ENCODE assay signal across 22 cellular contexts in genomic region chr15:76328962-76329361, GRCh38. TPM values are rescaled to one million over a fixed set of nuclear protein-coding genes. Genes with fewer than 3 reads are reported as not detected.
DNase-seq lines count a peak whose midpoint lies in the region; ATAC-seq and TF ChIP-seq lines count a peak whose summit lies in the region.
"Had no signal": no experiment of that assay in that cellular context is flagged by ENCODE, and none has a peak within 500 bp of the region (broad histone marks: within the 10 kb centered on the region; RNA-seq: fewer than 3 reads in every experiment).

No MANE protein-coding gene starts in this region.

- H4K5ac ChIP-seq in IMR-90 (ENCODE audit: low read depth, low read length) = no peak overlapping the region

- no peak overlapping the region for H3K4ac ChIP-seq in IMR-90 (ENCODE audit: low read depth, low read length)

- no peaks in the 10 kb centered on the region for H3K9me3 ChIP-seq in IMR-90 (ENCODE audit: control insufficient read depth, insufficient read depth, low read length)
- H3K9me3 ChIP-seq: prostate gland, thoracic aorta had no signal

- H3K56ac ChIP-seq in IMR-90 (ENCODE audit: extremely low read depth, insufficient read depth, low read length) = no peak overlapping the region

- TF ChIP-seq CTCF in IMR-90 (conservative IDR thresholded peaks at IDR 0.05; ENCODE audit: low read depth, low read length) (no peak), foreskin fibroblast (IDR thresholded peaks at IDR 0.05; ENCODE audit: low read depth, low read length) (no peak)

- H2AK9ac ChIP-seq in IMR-90 (replicated peaks; ENCODE audit: low read depth, low read length, poor library complexity) = no peak overlapping the region

- H3K9ac ChIP-seq in IMR-90 (ENCODE audit: low read depth, low read length) = no peak overlapping the region

- CTCF ChIA-PET in IMR-90 (lab: Yijun Ruan, JAX) = no interaction called here

- H3K36me3 Mint-ChIP-seq in activated naive CD4-positive, alpha-beta T cell treated with anti-CD3 and anti-CD28 coated beads, Interleukin-2, amount 50 U/mL, for 72 hours = no peaks in the 10 kb centered on the region
- H3K36me3 Mint-ChIP-seq: activated CD8-positive, alpha-beta memory T cell treated with anti-CD3 and anti-CD28 coated beads, Interleukin-2, amount 10 ng/mL, durations not matched to agents 7 days and 5 days; CD4-positive, CD25-positive, alpha-beta regulatory T cell; stimulated activated memory B cell treated with anti-CD40 and anti-IgM and Interleukin-4, amounts not matched to agents 10 μg/mL and 1 μg/mL and 100 μg/mL, for 72 hours had no signal

- no peak overlapping the region for H2BK20ac ChIP-seq in IMR-90 (ENCODE audit: low read depth, low read length)

- no peaks in the 10 kb centered on the region for H3K79me1 ChIP-seq in IMR-90 (ENCODE audit: low read depth in 1 of 2, low read length in 2 of 2)

- dilution Hi-C loops in IMR-90 (cut with HindIII; ENCODE audit: low sequenced_read_pairs, unreplicated experiment) = no loop called here

- no peak overlapping the region for H3K4me2 ChIP-seq in IMR-90 (ENCODE audit: low read depth, low read length)

- H3K27ac ChIP-seq in IMR-90 (ENCODE audit: insufficient read depth, low read length) = no peak overlapping the region
- H3K27ac ChIP-seq: prostate gland, thoracic aorta had no signal

- no peak overlapping the region for H3K27ac Mint-ChIP-seq in activated naive CD4-positive, alpha-beta T cell treated with anti-CD3 and anti-CD28 coated beads, Interleukin-2, amount 50 U/mL, for 72 hours
- H3K27ac Mint-ChIP-seq: activated CD4-positive, alpha-beta T cell treated with anti-CD3 and anti-CD28 coated beads, Interleukin-2, amount 10 ng/mL, durations not matched to agents 24 days and 14 days; activated CD8-positive, alpha-beta memory T cell treated with anti-CD3 and anti-CD28 coated beads, Interleukin-2, amount 10 ng/mL, durations not matched to agents 7 days and 5 days; CD4-positive, CD25-positive, alpha-beta regulatory T cell; stimulated activated memory B cell treated with anti-CD40 and anti-IgM and Interleukin-4, amounts not matched to agents 10 μg/mL and 1 μg/mL and 100 μg/mL, for 72 hours had no signal

- POLR2A ChIA-PET in IMR-90 (lab: Charles Lee; ENCODE audit: unreplicated experiment) = no interaction called here

- H4K8ac ChIP-seq in IMR-90 (ENCODE audit: low read depth in 2 of 2, low read length in 2 of 2) = no peak overlapping the region

- no peak for TF ChIP-seq RAD21 in IMR-90 (IDR thresholded peaks at IDR 0.05; ENCODE audit: low read length)

- H3K23ac ChIP-seq in IMR-90 (ENCODE audit: low read depth, low read length) = no peak overlapping the region

- H4K20me1 ChIP-seq in IMR-90 (ENCODE audit: insufficient read depth, low read length) = no peaks in the 10 kb centered on the region

- H2AK5ac ChIP-seq in IMR-90 (ENCODE audit: low read depth, low read length) = no peak overlapping the region

- peak; percentile 18 for DNase-seq in COLO829 (ENCODE audit: low spot score)
- DNase-seq in IMR-90 = peak; percentile 86
- DNase-seq in SW480 (ENCODE audit: low spot score) = peak; percentile 36
- peak; percentile 47 to 75 for DNase-seq in foreskin fibroblast
- DNase-seq in activated naive CD4-positive, alpha-beta T cell treated with anti-CD3 and anti-CD28 coated beads, Interleukin-2, amount 50 U/mL, for 72 hours (ENCODE audit: low spot score in 2 of 2) = no peak
- no peak for DNase-seq in NCI-H1930 (lab: John Stamatoyannopoulos, UW)
- DNase-seq: activated CD4-positive, alpha-beta T cell treated with anti-CD3 and anti-CD28 coated beads, Interleukin-2, amount 10 ng/mL, durations not matched to agents 24 days and 14 days; activated CD8-positive, alpha-beta memory T cell treated with anti-CD3 and anti-CD28 coated beads, Interleukin-2, amount 10 ng/mL, durations not matched to agents 7 days and 5 days; activated naive CD4-positive, alpha-beta T cell treated with anti-CD3 and anti-CD28 coated beads, Interleukin-2, amount 50 U/mL, for 16 hours; CD4-positive, CD25-positive, alpha-beta regulatory T cell; cerebellar nuclear complex; NCI-H1694; NCI-H774; small intestine; stimulated activated CD4-positive, alpha-beta T cell treated with anti-CD3 and anti-CD28 coated beads, Interleukin-2, amount 100 ng/mL, for 24 hours; T-helper 2 cell had no signal

- in situ Hi-C loops in IMR-90 (cut with MboI; ENCODE audit: low sequenced_read_pairs) = no loop called here

- H3K36me3 ChIP-seq in IMR-90 (ENCODE audit: control insufficient read depth, insufficient read depth, low read length) = no peaks in the 10 kb centered on the region
- H3K36me3 ChIP-seq: prostate gland, thoracic aorta had no signal

- no TSS peak for BruUV-seq in IMR-90 (replicated peaks; lab: Mats Ljungman, UMichigan)

- intact Hi-C loops in IMR-90 (cut with micrococcal nuclease) = no loop called here

- no CpG with 5 or more reads among the region's 4 CpGs for WGBS in IMR-90 (ENCODE audit: extremely low coverage in 2 of 2, insufficient read length in 1 of 2), 2 experiments

- H3K27me3 ChIP-seq in IMR-90 (ENCODE audit: control insufficient read depth, insufficient read depth, low read length) = peaks cover 10% of the 10 kb centered on the region

- H2BK120ac ChIP-seq in IMR-90 (ENCODE audit: low read depth, low read length) = no peak overlapping the region

- no peak overlapping the region for H2AFZ ChIP-seq in IMR-90 (replicated peaks; ENCODE audit: low read length, poor library complexity)

- H4K91ac ChIP-seq in IMR-90 (ENCODE audit: insufficient read depth, low read depth, low read length) = no peak overlapping the region

- peak; percentile 34; the same call in 1 of the 2 replicates for ATAC-seq in IMR-90 (ENCODE audit: low read depth)
- ATAC-seq in activated naive CD4-positive, alpha-beta T cell treated with anti-CD3 and anti-CD28 coated beads, Interleukin-2, amount 50 U/mL, for 72 hours = no peak
- no peak for ATAC-seq in GM18517 (IDR thresholded peaks at IDR 0.05; ENCODE audit: unreplicated experiment)
- ATAC-seq in HG03095 (IDR thresholded peaks at IDR 0.05; ENCODE audit: unreplicated experiment) = no peak
- ATAC-seq: activated CD8-positive, alpha-beta memory T cell treated with anti-CD3 and anti-CD28 coated beads, Interleukin-2, amount 10 ng/mL, durations not matched to agents 7 days and 5 days; stimulated activated memory B cell treated with anti-CD40 and anti-IgM and Interleukin-4, amounts not matched to agents 10 μg/mL and 1 μg/mL and 100 μg/mL, for 72 hours had no signal

- no peak overlapping the region for H3K4me3 ChIP-seq in IMR-90 (ENCODE audit: insufficient read depth, low read depth, low read length)
- H3K4me3 ChIP-seq in foreskin fibroblast (ENCODE audit: low read depth in 1 of 2, low read length in 2 of 2) = no peak overlapping the region
- H3K4me3 ChIP-seq: prostate gland, thoracic aorta had no signal

- no peak overlapping the region for H3K18ac ChIP-seq in IMR-90 (ENCODE audit: low read depth, low read length)

- H2BK5ac ChIP-seq in IMR-90 (ENCODE audit: low read depth, low read length, poor library complexity, severe bottlenecking) = no peak overlapping the region

- no peak overlapping the region for H2BK15ac ChIP-seq in IMR-90 (ENCODE audit: low read depth, low read length)

- no peak overlapping the region for H3K14ac ChIP-seq in IMR-90 (replicated peaks; ENCODE audit: low read depth, low read length)

- H3K4me1 ChIP-seq in IMR-90 (ENCODE audit: control insufficient read depth, insufficient read depth, low read length) = peaks cover 5% of the 10 kb centered on the region; the same call in 1 of the 2 replicates
- H3K4me1 ChIP-seq: prostate gland had no signal

- no peaks in the 10 kb centered on the region for H3K9me3 Mint-ChIP-seq in activated naive CD4-positive, alpha-beta T cell treated with anti-CD3 and anti-CD28 coated beads, Interleukin-2, amount 50 U/mL, for 72 hours
- H3K9me3 Mint-ChIP-seq: activated CD4-positive, alpha-beta T cell treated with anti-CD3 and anti-CD28 coated beads, Interleukin-2, amount 10 ng/mL, durations not matched to agents 24 days and 14 days; stimulated activated memory B cell treated with anti-CD40 and anti-IgM and Interleukin-4, amounts not matched to agents 10 μg/mL and 1 μg/mL and 100 μg/mL, for 72 hours had no signal

- TF ChIP-seq POLR2A in IMR-90 (IDR thresholded peaks at IDR 0.05; ENCODE audit: low read depth, low read length) = no peak

- H3K9me1 ChIP-seq in IMR-90 (ENCODE audit: insufficient read depth, low read length) = peaks cover 3% of the 10 kb centered on the region; the same call in 1 of the 2 replicates

TF ChIP-seq in IMR-90, 13 proteins besides CTCF, POLR2A, EP300 and RAD21:
- TF ChIP-seq MXI1 (IDR thresholded peaks at IDR 0.05; ENCODE audit: borderline replicate concordance, low read depth, low read length) = 0 out of 2 replicates have a peak, but pooled peaks have one; percentile 14
- no peak for TF ChIP-seq MAZ (IDR thresholded peaks at IDR 0.05; ENCODE audit: borderline replicate concordance, low read depth, low read length)

RNA-seq across cellular contexts. Expression of gene ISL2, which starts 7.6 kb away (rescaled TPM):
- 1.1 and 1.3 TPM in 2 replicates for total RNA-seq in IMR-90 (2012; rRNA removed)
- 2.5 and 3.6 TPM in 2 replicates for polyA plus RNA-seq in IMR-90 (2012; rRNA removed)
- 2.0 and 3.7 TPM in 2 replicates for polyA plus RNA-seq in IMR-90 (2012; cell fraction: cytosol; rRNA removed)
- polyA plus RNA-seq in IMR-90 (2012; cell fraction: nucleus; rRNA removed; ENCODE audit: low replicate concordance) = 17.3 and 24.8 TPM in 2 replicates
- total RNA-seq in activated naive CD4-positive, alpha-beta T cell treated with anti-CD3 and anti-CD28 coated beads, Interleukin-2, amount 50 U/mL, for 72 hours = not detected
- total RNA-seq: thoracic aorta had no signal
- polyA plus RNA-seq: CD4-positive, CD25-positive, alpha-beta regulatory T cell; keratinocyte had no signal

RNA-seq across cellular contexts. Expression of gene ETFA, which starts 17.7 kb away (rescaled TPM):
- total RNA-seq in IMR-90 (2012; rRNA removed) = 159 and 172 TPM in 2 replicates
- polyA plus RNA-seq in IMR-90 (2012; rRNA removed) = 115 and 116 TPM in 2 replicates
- 45.8 and 62.6 TPM in 2 replicates for polyA plus RNA-seq in IMR-90 (2012; cell fraction: cytosol; rRNA removed)
- 22.3 and 88.0 TPM in 2 replicates for polyA plus RNA-seq in IMR-90 (2012; cell fraction: nucleus; rRNA removed; ENCODE audit: low replicate concordance)
- 100 to 1,000 TPM; 164 to 173 TPM for total RNA-seq in activated naive CD4-positive, alpha-beta T cell treated with anti-CD3 and anti-CD28 coated beads, Interleukin-2, amount 50 U/mL, for 72 hours

Comparison
In these comparisons a context has a peak if more than half of its experiments do, and no peak if none do; other contexts are left out.
1. DNase-seq: peak in COLO829 (single experiment), IMR-90 (single experiment), SW480 (single experiment) and foreskin fibroblast (2 of 2); none in activated naive CD4-positive, alpha-beta T cell treated with anti-CD3 and anti-CD28 coated beads, Interleukin-2, amount 50 U/mL, for 72 hours (0 of 2) and NCI-H1930 (0 of 2).